In genomic region chr5:3460416-3460815, GRCh38 we compare ENCODE assay signal across 33 cellular contexts.
"Had no signal": no experiment of that assay in that cellular context is flagged by ENCODE, and none has a peak within 500 bp of the region (broad histone marks: within the 10 kb centered on the region; RNA-seq: fewer than 3 reads in every experiment).

No MANE protein-coding gene starts in this region.

- H3K4me1 ChIP-seq: adrenal gland, ascending aorta, body of pancreas, breast epithelium had no signal

- FAIRE-seq: astrocyte, bronchial epithelial cell had no signal

- H3K27me3 ChIP-seq: adrenal gland, ascending aorta, body of pancreas, brain microvascular endothelial cell, breast epithelium, cardiac muscle cell had no signal

- ATAC-seq: activated naive CD4-positive, alpha-beta T cell treated with anti-CD3 and anti-CD28 coated beads, Interleukin-2, amount 50 U/mL, for 72 hours; activated naive CD8-positive, alpha-beta T cell treated with anti-CD3 and anti-CD28 coated beads, Interleukin-2, amount 50 U/mL, for 24 hours; activated T-cell treated with anti-CD3 and anti-CD28 coated beads, Interleukin-2, amount 50 U/mL, for 4 hours; activated T-cell treated with anti-CD3 and anti-CD28 coated beads, Interleukin-2, amount 50 U/mL, for 72 hours; activated T-helper 17 cell treated with anti-CD3 and anti-CD28 coated beads, Interleukin-2, amount 50 U/mL, for 72 hours; body of pancreas had no signal

- H3K9me3 ChIP-seq: adrenal gland, ascending aorta, body of pancreas, breast epithelium had no signal

- H3K36me3 ChIP-seq: adrenal gland, ascending aorta, brain microvascular endothelial cell, breast epithelium, cardiac muscle cell had no signal

- H3K27ac ChIP-seq: adrenal gland, ascending aorta, body of pancreas, brain microvascular endothelial cell, breast epithelium, cardiac muscle cell had no signal

- DNase-seq: activated effector memory CD4-positive, alpha-beta T cell treated with anti-CD3 and anti-CD28 coated beads, Interleukin-2, amount 50 U/mL, for 16 hours; activated effector memory CD4-positive, alpha-beta T cell treated with Interleukin-2 at 50 U/mL for 16 hours; activated gamma-delta T cell; activated gamma-delta T cell treated with Interleukin-2 at 50 U/mL for 16 hours; activated naive CD4-positive, alpha-beta T cell; activated naive CD4-positive, alpha-beta T cell treated with anti-CD3 and anti-CD28 coated beads for 36 hours; activated naive CD4-positive, alpha-beta T cell treated with anti-CD3 and anti-CD28 coated beads, Interleukin-2, amount 10 ng/mL, durations not matched to agents 7 days and 5 days; activated naive CD4-positive, alpha-beta T cell treated with anti-CD3 and anti-CD28 coated beads, Interleukin-2, amount 50 U/mL, for 16 hours; activated naive CD4-positive, alpha-beta T cell treated with Interleukin-2 at 50 U/mL for 16 hours; activated naive CD8-positive, alpha-beta T cell treated with anti-CD3 and anti-CD28 coated beads for 36 hours; activated naive CD8-positive, alpha-beta T cell treated with anti-CD3 and anti-CD28 coated beads, Interleukin-2, amount 10 ng/mL, durations not matched to agents 7 days and 5 days; activated naive CD8-positive, alpha-beta T cell treated with anti-CD3 and anti-CD28 coated beads, Interleukin-2, amount 50 U/mL, for 24 hours; activated T-cell treated with anti-CD3 and anti-CD28 coated beads, Interleukin-2, amount 50 U/mL, for 1 hour; activated T-cell treated with anti-CD3 and anti-CD28 coated beads, Interleukin-2, amount 50 U/mL, for 24 hours; activated T-cell treated with anti-CD3 and anti-CD28 coated beads, Interleukin-2, amount 50 U/mL, for 4 hours; activated T-cell treated with anti-CD3 and anti-CD28 coated beads, Interleukin-2, amount 50 U/mL, for 48 hours; activated T-cell treated with anti-CD3 and anti-CD28 coated beads, Interleukin-2, amount 50 U/mL, for 72 hours; adrenal gland; amniotic stem cell; amygdala; aorta; body of pancreas; brain microvascular endothelial cell; caudate nucleus; central memory CD4-positive, alpha-beta T cell; cerebellar nuclear complex had no signal

- H3K4me3 ChIP-seq: adrenal gland, ascending aorta, body of pancreas, breast epithelium, cardiac muscle cell had no signal
